ENCODE assay signal across 19 cellular contexts in the genomic region with DNA sequence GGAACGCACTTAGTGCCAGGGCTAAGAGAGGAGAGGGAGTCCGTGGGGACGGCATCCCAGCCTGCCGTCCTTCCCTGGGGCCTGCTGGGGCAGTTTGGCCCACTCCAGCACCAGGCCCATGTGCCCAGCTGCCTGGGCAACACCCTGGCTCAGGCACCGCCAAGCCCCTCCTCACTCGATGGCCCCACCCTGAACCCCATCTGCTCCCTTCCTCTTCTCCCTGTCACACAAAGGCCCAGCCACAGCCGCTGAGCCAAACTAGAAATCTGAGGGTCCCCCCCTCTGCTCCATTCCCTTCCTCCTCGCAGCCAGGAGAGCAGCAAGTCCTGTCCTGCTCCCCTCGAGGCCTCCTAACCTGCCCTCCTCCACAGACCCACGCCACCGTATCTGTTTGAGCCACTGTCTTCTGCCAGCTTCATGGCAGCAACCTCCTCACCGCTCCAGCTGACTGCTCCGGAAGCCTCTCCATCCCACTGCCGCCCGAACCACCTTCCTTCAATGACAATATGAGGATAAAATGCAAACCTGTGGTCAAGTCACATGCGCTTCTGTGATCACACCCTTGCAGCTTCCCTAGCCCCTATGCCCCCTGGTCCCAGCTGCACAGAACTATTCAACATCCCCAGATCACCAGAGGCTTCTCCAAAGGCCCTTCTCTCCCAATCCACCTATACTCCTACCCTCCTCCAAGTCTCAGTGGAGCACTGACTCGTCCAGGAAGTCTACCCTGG. TPM values are rescaled to one million over a fixed set of nuclear protein-coding genes. Genes with fewer than 3 reads are reported as not detected.
"Had no signal": no experiment of that assay in that cellular context is flagged by ENCODE, and none has a peak within 500 bp of the region (broad histone marks: within the 10 kb centered on the region; RNA-seq: fewer than 3 reads in every experiment).

No MANE protein-coding gene starts in this region.

- H3K36me3 Mint-ChIP-seq: activated CD4-positive, alpha-beta memory T cell treated with anti-CD3 and anti-CD28 coated beads for 36 hours; mesothelial cell of epicardium; naive B cell had no signal

- H3K4me3 Mint-ChIP-seq: activated CD4-positive, alpha-beta memory T cell treated with anti-CD3 and anti-CD28 coated beads for 36 hours; mesothelial cell of epicardium; naive B cell had no signal

- DNase-seq: activated CD4-positive, alpha-beta memory T cell treated with anti-CD3 and anti-CD28 coated beads for 36 hours; activated CD4-positive, CD25-positive, alpha-beta regulatory T cell treated with anti-CD3 and anti-CD28 coated beads, Interleukin-2, amount 50 U/mL, for 72 hours; activated gamma-delta T cell; activated T-cell treated with anti-CD3 and anti-CD28 coated beads, Interleukin-2, amount 50 U/mL, for 48 hours; colonic mucosa; effector CD4-positive, alpha-beta T cell; naive B cell; stimulated activated CD4-positive, alpha-beta T cell treated with anti-CD3 and anti-CD28 coated beads, Interleukin-4, amount 100 ng/mL, for 1 hour; stimulated activated CD8-positive, alpha-beta memory T cell treated with anti-CD3 and anti-CD28 coated beads, Interleukin-4, amount 100 ng/mL, for 48 hours; stimulated activated naive CD8-positive, alpha-beta T cell treated with anti-CD3 and anti-CD28 coated beads, Interleukin-15, Interleukin-2, amounts not matched to agents 100 U/mL and 50 U/mL, for 24 hours; T-helper 9 cell; testis; uterus had no signal

- H3K4me1 Mint-ChIP-seq: mesothelial cell of epicardium had no signal

- H3K9me3 Mint-ChIP-seq: activated CD4-positive, alpha-beta memory T cell treated with anti-CD3 and anti-CD28 coated beads for 36 hours; mesothelial cell of epicardium; naive B cell had no signal

- H3K27me3 Mint-ChIP-seq: activated CD4-positive, alpha-beta memory T cell treated with anti-CD3 and anti-CD28 coated beads for 36 hours had no signal

- H3K27ac Mint-ChIP-seq: activated CD4-positive, alpha-beta memory T cell treated with anti-CD3 and anti-CD28 coated beads for 36 hours; mesothelial cell of epicardium; progenitor cell of endocrine pancreas had no signal

RNA-seq across cellular contexts. Expression of a gene that starts 8.4 kb away (rescaled TPM):
- total RNA-seq: activated CD4-positive, alpha-beta memory T cell treated with anti-CD3 and anti-CD28 coated beads for 36 hours; ascending aorta; colonic mucosa; gastroesophageal sphincter; kidney epithelial cell; lower leg skin; progenitor cell of endocrine pancreas had no signal

RNA-seq across cellular contexts. Expression of a gene that starts 30.8 kb away (rescaled TPM):
- total RNA-seq: activated CD4-positive, alpha-beta memory T cell treated with anti-CD3 and anti-CD28 coated beads for 36 hours had no signal

RNA-seq across cellular contexts. Expression of a gene that starts 52.5 kb away (rescaled TPM):
- total RNA-seq: activated CD4-positive, alpha-beta memory T cell treated with anti-CD3 and anti-CD28 coated beads for 36 hours; ascending aorta had no signal
